Comparison of ENCODE assay signal across 10 cellular contexts in the genomic region with DNA sequence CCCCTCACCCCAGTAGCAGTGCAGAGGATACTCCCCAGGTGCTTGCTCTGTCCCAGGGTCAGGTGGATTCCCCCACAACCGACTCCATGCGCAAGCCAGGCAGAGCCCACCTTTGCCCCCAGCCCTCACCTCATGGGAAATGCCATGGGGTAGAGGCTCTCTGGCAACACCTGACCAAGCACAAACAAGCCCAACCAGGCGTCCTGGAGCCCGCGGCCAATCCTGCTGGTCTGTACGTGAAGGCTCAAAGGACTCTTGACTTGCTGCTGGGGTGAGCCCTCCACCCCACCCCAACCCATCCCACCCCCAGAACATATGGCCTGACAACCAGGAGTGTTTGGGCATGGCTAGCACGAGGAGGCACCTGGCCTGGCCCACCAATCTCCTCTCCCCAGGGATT. TPM values are rescaled to one million over a fixed set of nuclear protein-coding genes. Genes with fewer than 3 reads are reported as not detected.
A peak's percentile ranks its signal among the peaks of the same experiment; 100 is the strongest.
DNase-seq lines count a peak whose midpoint lies in the region; ATAC-seq, FAIRE-seq and TF ChIP-seq lines count a peak whose summit lies in the region.
"Had no signal": no experiment of that assay in that cellular context is flagged by ENCODE, and none has a peak within 500 bp of the region (broad histone marks: within the 10 kb centered on the region; RNA-seq: fewer than 3 reads in every experiment).

No MANE protein-coding gene starts in this region.

- H3K36me3 Mint-ChIP-seq in astrocyte (ENCODE audit: low read depth, unreplicated experiment), result no peaks in the 10 kb centered on the region

- H3K9ac ChIP-seq in astrocyte (ENCODE audit: low read length) (peak overlapping the region; percentile 55), muscle layer of colon (ENCODE audit: low read length) (no peak overlapping the region)

- DNase-seq in AG04450 (ENCODE audit: low read depth, low spot score), result no peak
- no peak for DNase-seq in astrocyte (ENCODE audit: low read depth)
- DNase-seq in D341Med (ENCODE audit: low spot score), result no peak
- DNase-seq in AG08395 (ENCODE audit: low spot score), result no peak
- no peak for DNase-seq in DMS79 treated with DMSO at 0.1 percent for 48 hours (lab: John Stamatoyannopoulos, UW)

- no peaks in the 10 kb centered on the region; the same call in 1 of the 2 replicates for H3K4me1 ChIP-seq in HEK293 (ENCODE audit: control insufficient read depth, insufficient read depth, low read length)
- peaks cover 45% of the 10 kb centered on the region for H3K4me1 ChIP-seq in astrocyte (ENCODE audit: insufficient read depth, low read length)
- H3K4me1 ChIP-seq in muscle layer of colon (ENCODE audit: insufficient read depth, low read length), result peaks cover 25% of the 10 kb centered on the region

- no peak for ATAC-seq in GM18868 (IDR thresholded peaks at IDR 0.05; ENCODE audit: unreplicated experiment)

- H3K36me3 ChIP-seq in HEK293 (ENCODE audit: control insufficient read depth in 2 of 2, insufficient read depth in 1 of 2, low read length in 2 of 2) (peaks cover 0 to 1% of the 10 kb centered on the region in 2 experiments; a peak in 1 of 3 replicates), astrocyte (ENCODE audit: insufficient read depth, low read length) (no peaks in the 10 kb centered on the region), muscle layer of colon (ENCODE audit: insufficient read depth, low read length) (no peaks in the 10 kb centered on the region)
- H3K36me3 ChIP-seq: left lung had no signal

- TF ChIP-seq CTCF in AG04450 (IDR thresholded peaks at IDR 0.05; ENCODE audit: low read depth, low read length) (no peak), HEK293 (tag by site-specific recombination; IDR thresholded peaks at IDR 0.05) (no peak), astrocyte (IDR thresholded peaks at IDR 0.05; ENCODE audit: insufficient read depth, low read depth, low read length) (no peak)

- H3K27ac ChIP-seq in AG04450 (ENCODE audit: low read depth, low read length) (no peak overlapping the region), HEK293 (ENCODE audit: extremely low read depth, low read depth, low read length) (no peak overlapping the region), astrocyte (ENCODE audit: low read depth, low read length) (no peak overlapping the region), muscle layer of colon (ENCODE audit: low read depth, low read length) (no peak overlapping the region)
- H3K27ac ChIP-seq: left lung had no signal

- no peaks in the 10 kb centered on the region for H3K9me3 Mint-ChIP-seq in astrocyte (ENCODE audit: unreplicated experiment)

- CTCF ChIA-PET in AG04450 (lab: Charles Lee) (interaction anchor here (0.6 to 1.4 kb wide), 10 partner anchors 11 to 202 kb away, joined by 3 to 14 read pairs (median 4); a partner anchor contains a TSS), HEK293 (lab: Yijun Ruan, JAX) (interaction anchor here (0.6 to 7.0 kb wide), 6 partner anchors 13 to 250 kb away, joined by 3 to 51 read pairs (median 4); no protein-coding TSS in a partner anchor)

- H3K4me1 Mint-ChIP-seq in astrocyte (ENCODE audit: low read depth, unreplicated experiment), result peaks cover 24% of the 10 kb centered on the region

- H3K79me2 ChIP-seq in astrocyte (ENCODE audit: insufficient read depth, low read length), result peaks cover 8% of the 10 kb centered on the region

- FAIRE-seq in astrocyte (lab: Jason Lieb, UNC), result no peak

- H3K27me3 Mint-ChIP-seq in astrocyte (ENCODE audit: low read depth, unreplicated experiment), result peaks cover 10% of the 10 kb centered on the region

- POLR2A ChIA-PET in AG04450 (lab: Yijun Ruan, JAX), result interaction anchor here (0.7 to 2.7 kb wide), 5 partner anchors 27 to 176 kb away, joined by 4 to 13 read pairs (median 6); a partner anchor contains a TSS
- POLR2A ChIA-PET in HEK293 (lab: Yijun Ruan, JAX), result interaction anchor here (1.1 to 1.2 kb wide), 2 partner anchors 26 to 300 kb away, joined by 3 to 4 read pairs; no protein-coding TSS in a partner anchor

- peaks cover 19% of the 10 kb centered on the region for H4K20me1 ChIP-seq in astrocyte (ENCODE audit: insufficient read depth, low read length)

- peak overlapping the region; percentile 68 for H3K4me3 Mint-ChIP-seq in astrocyte (ENCODE audit: unreplicated experiment)

- H3K27me3 ChIP-seq in AG04450 (ENCODE audit: control insufficient read depth, insufficient read depth, low read length) (no peaks in the 10 kb centered on the region), astrocyte (ENCODE audit: insufficient read depth, low read length) (no peaks in the 10 kb centered on the region), muscle layer of colon (ENCODE audit: control insufficient read depth in 1 of 2, insufficient read depth in 2 of 2, low read length in 2 of 2) (peaks cover 4 to 35% of the 10 kb centered on the region in 2 donors)

- H3K4me3 ChIP-seq in AG04450 (ENCODE audit: low read depth, low read length) (peak overlapping the region; percentile 65), HEK293 (ENCODE audit: low read depth, low read length) (peak overlapping the region; percentile 50), astrocyte (ENCODE audit: insufficient read depth, low read depth, low read length) (peak overlapping the region; percentile 61), muscle layer of colon (ENCODE audit: low read depth in 1 of 2, low read length in 2 of 2) (peak overlapping the region; percentile 63 to 64)

- H3K27ac Mint-ChIP-seq in astrocyte (ENCODE audit: unreplicated experiment), result no peak overlapping the region

- H3K9me3 ChIP-seq in AG04450 (ENCODE audit: control insufficient read depth, insufficient read depth, low read length) (no peaks in the 10 kb centered on the region), HEK293 (ENCODE audit: control insufficient read depth, insufficient read depth, low read depth, low read length) (no peaks in the 10 kb centered on the region), astrocyte (ENCODE audit: insufficient read depth, low read depth, low read length) (no peaks in the 10 kb centered on the region), muscle layer of colon (ENCODE audit: low read length) (no peaks in the 10 kb centered on the region)
- H3K9me3 ChIP-seq: left lung had no signal

- H3K4me2 ChIP-seq in astrocyte (ENCODE audit: low read length), result peak overlapping the region; percentile 93

- H2AFZ ChIP-seq in astrocyte (ENCODE audit: low read depth, low read length), result no peak overlapping the region

TF ChIP-seq in HEK293, 187 proteins besides CTCF, POLR2A, EP300 and RAD21 (continues in another document):
- TF ChIP-seq EGR2 (tag by site-specific recombination; IDR thresholded peaks at IDR 0.05; ENCODE audit: low read depth) (no peak), ZNF473 (tag by site-specific recombination; IDR thresholded peaks at IDR 0.05) (no peak), ZNF521 (tag by site-specific recombination; IDR thresholded peaks at IDR 0.05) (no peak), ZNF548 (tag by site-specific recombination; IDR thresholded peaks at IDR 0.05) (no peak), ZBTB20 (tag by site-specific recombination; IDR thresholded peaks at IDR 0.05) (no peak), ZNF600 (tag by site-specific recombination; IDR thresholded peaks at IDR 0.05) (0 out of 2 replicates have a peak, but pooled peaks have one; percentile 35)
- TF ChIP-seq, protein P1, sequence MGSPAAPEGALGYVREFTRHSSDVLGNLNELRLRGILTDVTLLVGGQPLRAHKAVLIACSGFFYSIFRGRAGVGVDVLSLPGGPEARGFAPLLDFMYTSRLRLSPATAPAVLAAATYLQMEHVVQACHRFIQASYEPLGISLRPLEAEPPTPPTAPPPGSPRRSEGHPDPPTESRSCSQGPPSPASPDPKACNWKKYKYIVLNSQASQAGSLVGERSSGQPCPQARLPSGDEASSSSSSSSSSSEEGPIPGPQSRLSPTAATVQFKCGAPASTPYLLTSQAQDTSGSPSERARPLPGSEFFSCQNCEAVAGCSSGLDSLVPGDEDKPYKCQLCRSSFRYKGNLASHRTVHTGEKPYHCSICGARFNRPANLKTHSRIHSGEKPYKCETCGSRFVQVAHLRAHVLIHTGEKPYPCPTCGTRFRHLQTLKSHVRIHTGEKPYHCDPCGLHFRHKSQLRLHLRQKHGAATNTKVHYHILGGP (tag by site-specific recombination; IDR thresholded peaks at IDR 0.05), result no peak
- TF ChIP-seq, protein P2, sequence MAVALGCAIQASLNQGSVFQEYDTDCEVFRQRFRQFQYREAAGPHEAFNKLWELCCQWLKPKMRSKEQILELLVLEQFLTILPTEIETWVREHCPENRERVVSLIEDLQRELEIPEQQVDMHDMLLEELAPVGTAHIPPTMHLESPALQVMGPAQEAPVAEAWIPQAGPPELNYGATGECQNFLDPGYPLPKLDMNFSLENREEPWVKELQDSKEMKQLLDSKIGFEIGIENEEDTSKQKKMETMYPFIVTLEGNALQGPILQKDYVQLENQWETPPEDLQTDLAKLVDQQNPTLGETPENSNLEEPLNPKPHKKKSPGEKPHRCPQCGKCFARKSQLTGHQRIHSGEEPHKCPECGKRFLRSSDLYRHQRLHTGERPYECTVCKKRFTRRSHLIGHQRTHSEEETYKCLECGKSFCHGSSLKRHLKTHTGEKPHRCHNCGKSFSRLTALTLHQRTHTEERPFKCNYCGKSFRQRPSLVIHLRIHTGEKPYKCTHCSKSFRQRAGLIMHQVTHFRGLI (tag by site-specific recombination; IDR thresholded peaks at IDR 0.05), result peak; percentile 88
- TF ChIP-seq, protein P3, sequence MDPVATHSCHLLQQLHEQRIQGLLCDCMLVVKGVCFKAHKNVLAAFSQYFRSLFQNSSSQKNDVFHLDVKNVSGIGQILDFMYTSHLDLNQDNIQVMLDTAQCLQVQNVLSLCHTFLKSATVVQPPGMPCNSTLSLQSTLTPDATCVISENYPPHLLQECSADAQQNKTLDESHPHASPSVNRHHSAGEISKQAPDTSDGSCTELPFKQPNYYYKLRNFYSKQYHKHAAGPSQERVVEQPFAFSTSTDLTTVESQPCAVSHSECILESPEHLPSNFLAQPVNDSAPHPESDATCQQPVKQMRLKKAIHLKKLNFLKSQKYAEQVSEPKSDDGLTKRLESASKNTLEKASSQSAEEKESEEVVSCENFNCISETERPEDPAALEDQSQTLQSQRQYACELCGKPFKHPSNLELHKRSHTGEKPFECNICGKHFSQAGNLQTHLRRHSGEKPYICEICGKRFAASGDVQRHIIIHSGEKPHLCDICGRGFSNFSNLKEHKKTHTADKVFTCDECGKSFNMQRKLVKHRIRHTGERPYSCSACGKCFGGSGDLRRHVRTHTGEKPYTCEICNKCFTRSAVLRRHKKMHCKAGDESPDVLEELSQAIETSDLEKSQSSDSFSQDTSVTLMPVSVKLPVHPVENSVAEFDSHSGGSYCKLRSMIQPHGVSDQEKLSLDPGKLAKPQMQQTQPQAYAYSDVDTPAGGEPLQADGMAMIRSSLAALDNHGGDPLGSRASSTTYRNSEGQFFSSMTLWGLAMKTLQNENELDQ (tag by site-specific recombination; IDR thresholded peaks at IDR 0.05; ENCODE audit: low read depth), result no peak

RNA-seq across cellular contexts. Expression of a gene that starts 1.8 kb away (rescaled TPM):
- 5.4 and 7.2 TPM in 2 replicates for polyA plus RNA-seq in AG04450 (2011; rRNA removed)
- polyA minus RNA-seq in AG04450 (2011; rRNA and poly(A)+ RNA removed), result 6.6 and 7.8 TPM in 2 replicates
- total RNA-seq in astrocyte, result 25.1 and 25.8 TPM in 2 replicates

RNA-seq across cellular contexts. Expression of a gene that starts 53.5 kb away (rescaled TPM):
- 78.8 and 98.5 TPM in 2 replicates for polyA plus RNA-seq in AG04450 (2011; rRNA removed)
- 62.9 and 89.1 TPM in 2 replicates for polyA minus RNA-seq in AG04450 (2011; rRNA and poly(A)+ RNA removed)
- total RNA-seq in astrocyte, result 27.8 and 28.0 TPM in 2 replicates
- total RNA-seq: T-helper 2 cell treated with Interferon-gamma antibody and Interleukin-4, amounts not matched to agents 100 ng/mL and 5 ng/mL, for 36 hours had no signal

RNA-seq across cellular contexts. Expression of a gene that starts 58.5 kb away (rescaled TPM):
- polyA plus RNA-seq in AG04450 (2011; rRNA removed), result 35.4 and 39.5 TPM in 2 replicates
- 47.0 and 64.1 TPM in 2 replicates for polyA minus RNA-seq in AG04450 (2011; rRNA and poly(A)+ RNA removed)
- total RNA-seq in astrocyte, result 42.9 and 56.5 TPM in 2 replicates
- total RNA-seq: T-helper 2 cell treated with Interferon-gamma antibody and Interleukin-4, amounts not matched to agents 100 ng/mL and 5 ng/mL, for 36 hours had no signal
